1 cellular context compared by ENCODE assay signal in the genomic region with DNA sequence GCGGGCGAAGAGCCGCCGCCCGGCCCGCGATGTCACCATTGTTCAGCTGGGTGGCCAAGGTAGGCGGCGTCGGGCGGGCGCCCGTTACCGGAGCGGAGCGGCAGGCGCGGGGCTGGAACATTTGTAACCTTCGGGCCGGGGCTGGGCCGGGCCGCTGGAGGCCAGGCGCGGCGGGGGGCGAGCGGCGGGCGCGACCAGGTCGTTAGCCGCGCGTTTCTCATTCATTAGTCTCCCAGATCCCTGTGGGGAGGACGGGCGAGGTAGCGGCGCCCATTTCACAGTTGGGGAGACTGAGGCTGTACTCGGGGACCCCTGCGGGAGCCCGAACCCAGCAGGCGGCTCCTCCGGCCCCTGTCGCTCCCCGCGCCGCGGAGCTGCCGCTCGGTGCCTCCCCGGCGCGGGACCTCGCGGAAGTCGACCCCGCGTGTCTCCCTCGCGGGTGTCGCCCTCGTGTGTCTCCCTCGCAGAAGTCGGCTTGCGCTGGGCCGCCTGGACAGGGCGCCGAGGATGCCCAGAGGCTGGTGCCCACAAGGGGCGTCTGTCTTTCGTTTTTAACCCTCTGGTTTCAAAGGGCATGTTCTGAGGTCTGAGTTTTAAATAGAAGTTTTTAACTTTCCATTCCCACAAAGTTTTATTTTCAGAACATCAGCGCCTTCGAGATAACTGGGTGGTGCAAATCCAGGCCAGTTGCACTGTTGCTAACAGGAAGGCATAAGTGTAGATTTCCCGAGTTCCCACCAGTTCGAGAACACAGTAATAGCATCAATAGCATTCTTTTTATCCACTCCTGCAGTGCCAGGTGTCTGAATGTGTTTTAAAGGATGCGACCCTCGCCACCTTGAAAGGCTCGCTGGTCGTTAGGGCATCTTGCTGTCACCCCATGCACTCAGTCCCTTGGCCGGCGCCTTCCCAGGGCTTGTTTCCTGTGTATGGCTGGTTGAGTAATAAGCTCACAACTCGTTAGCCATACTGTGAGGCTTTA.
TF ChIP-seq lines count a peak whose summit lies in the region.

No MANE protein-coding gene starts in this region.

TF ChIP-seq in HepG2, 621 proteins besides CTCF, POLR2A, EP300 and RAD21 (continued from another document and continues in another):
- TF ChIP-seq IRX3 (CRISPR knock-in tag; IDR thresholded peaks at IDR 0.05; ENCODE audit: borderline replicate concordance, low read depth) (no peak), CHD2 (IDR thresholded peaks at IDR 0.05; ENCODE audit: low read depth, low read length) (no peak), SALL2 (CRISPR knock-in tag; IDR thresholded peaks at IDR 0.05) (no peak), ZNF24 (IDR thresholded peaks at IDR 0.05) (no peak), TCF7 (IDR thresholded peaks at IDR 0.05; ENCODE audit: low read depth) (no peak), RELA (CRISPR knock-in tag; IDR thresholded peaks at IDR 0.05) (no peak), HHEX (CRISPR knock-in tag; IDR thresholded peaks at IDR 0.05) (no peak), CERS6 (CRISPR knock-in tag; IDR thresholded peaks at IDR 0.05) (peak; percentile 65; the same call in 1 of the 2 replicates), ZKSCAN1 (IDR thresholded peaks at IDR 0.05; ENCODE audit: low read length) (no peak; the same call in 1 of the 2 replicates), BCL3 (CRISPR knock-in tag; IDR thresholded peaks at IDR 0.05) (0 out of 2 replicates have a peak, but pooled peaks have one; percentile 70), ZNF607 (CRISPR knock-in tag; IDR thresholded peaks at IDR 0.05; ENCODE audit: borderline replicate concordance) (no peak), AGO1 (IDR thresholded peaks at IDR 0.05; ENCODE audit: low read depth, low read length, poor library complexity, severe bottlenecking) (no peak), ELF4 (CRISPR knock-in tag; IDR thresholded peaks at IDR 0.05; ENCODE audit: borderline replicate concordance) (no peak), MYPOP (CRISPR knock-in tag; IDR thresholded peaks at IDR 0.05) (0 out of 2 replicates have a peak, but pooled peaks have one; percentile 30), ARNT (IDR thresholded peaks at IDR 0.05) (no peak), ZNF567 (CRISPR knock-in tag; IDR thresholded peaks at IDR 0.05; ENCODE audit: borderline replicate concordance) (no peak), PHF21A (CRISPR knock-in tag; IDR thresholded peaks at IDR 0.05) (peak; percentile 38; the same call in 1 of the 2 replicates), FOXP4 (CRISPR knock-in tag; IDR thresholded peaks at IDR 0.05) (no peak; the same call in 1 of the 2 replicates)
- TF ChIP-seq, protein P1, sequence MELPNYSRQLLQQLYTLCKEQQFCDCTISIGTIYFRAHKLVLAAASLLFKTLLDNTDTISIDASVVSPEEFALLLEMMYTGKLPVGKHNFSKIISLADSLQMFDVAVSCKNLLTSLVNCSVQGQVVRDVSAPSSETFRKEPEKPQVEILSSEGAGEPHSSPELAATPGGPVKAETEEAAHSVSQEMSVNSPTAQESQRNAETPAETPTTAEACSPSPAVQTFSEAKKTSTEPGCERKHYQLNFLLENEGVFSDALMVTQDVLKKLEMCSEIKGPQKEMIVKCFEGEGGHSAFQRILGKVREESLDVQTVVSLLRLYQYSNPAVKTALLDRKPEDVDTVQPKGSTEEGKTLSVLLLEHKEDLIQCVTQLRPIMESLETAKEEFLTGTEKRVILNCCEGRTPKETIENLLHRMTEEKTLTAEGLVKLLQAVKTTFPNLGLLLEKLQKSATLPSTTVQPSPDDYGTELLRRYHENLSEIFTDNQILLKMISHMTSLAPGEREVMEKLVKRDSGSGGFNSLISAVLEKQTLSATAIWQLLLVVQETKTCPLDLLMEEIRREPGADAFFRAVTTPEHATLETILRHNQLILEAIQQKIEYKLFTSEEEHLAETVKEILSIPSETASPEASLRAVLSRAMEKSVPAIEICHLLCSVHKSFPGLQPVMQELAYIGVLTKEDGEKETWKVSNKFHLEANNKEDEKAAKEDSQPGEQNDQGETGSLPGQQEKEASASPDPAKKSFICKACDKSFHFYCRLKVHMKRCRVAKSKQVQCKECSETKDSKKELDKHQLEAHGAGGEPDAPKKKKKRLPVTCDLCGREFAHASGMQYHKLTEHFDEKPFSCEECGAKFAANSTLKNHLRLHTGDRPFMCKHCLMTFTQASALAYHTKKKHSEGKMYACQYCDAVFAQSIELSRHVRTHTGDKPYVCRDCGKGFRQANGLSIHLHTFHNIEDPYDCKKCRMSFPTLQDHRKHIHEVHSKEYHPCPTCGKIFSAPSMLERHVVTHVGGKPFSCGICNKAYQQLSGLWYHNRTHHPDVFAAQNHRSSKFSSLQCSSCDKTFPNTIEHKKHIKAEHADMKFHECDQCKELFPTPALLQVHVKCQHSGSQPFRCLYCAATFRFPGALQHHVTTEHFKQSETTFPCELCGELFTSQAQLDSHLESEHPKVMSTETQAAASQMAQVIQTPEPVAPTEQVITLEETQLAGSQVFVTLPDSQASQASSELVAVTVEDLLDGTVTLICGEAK (IDR thresholded peaks at IDR 0.05): no peak
- TF ChIP-seq, protein P1 (CRISPR knock-in tag; IDR thresholded peaks at IDR 0.05): peak; percentile 23; the same call in 1 of the 2 replicates
- TF ChIP-seq, protein P2, sequence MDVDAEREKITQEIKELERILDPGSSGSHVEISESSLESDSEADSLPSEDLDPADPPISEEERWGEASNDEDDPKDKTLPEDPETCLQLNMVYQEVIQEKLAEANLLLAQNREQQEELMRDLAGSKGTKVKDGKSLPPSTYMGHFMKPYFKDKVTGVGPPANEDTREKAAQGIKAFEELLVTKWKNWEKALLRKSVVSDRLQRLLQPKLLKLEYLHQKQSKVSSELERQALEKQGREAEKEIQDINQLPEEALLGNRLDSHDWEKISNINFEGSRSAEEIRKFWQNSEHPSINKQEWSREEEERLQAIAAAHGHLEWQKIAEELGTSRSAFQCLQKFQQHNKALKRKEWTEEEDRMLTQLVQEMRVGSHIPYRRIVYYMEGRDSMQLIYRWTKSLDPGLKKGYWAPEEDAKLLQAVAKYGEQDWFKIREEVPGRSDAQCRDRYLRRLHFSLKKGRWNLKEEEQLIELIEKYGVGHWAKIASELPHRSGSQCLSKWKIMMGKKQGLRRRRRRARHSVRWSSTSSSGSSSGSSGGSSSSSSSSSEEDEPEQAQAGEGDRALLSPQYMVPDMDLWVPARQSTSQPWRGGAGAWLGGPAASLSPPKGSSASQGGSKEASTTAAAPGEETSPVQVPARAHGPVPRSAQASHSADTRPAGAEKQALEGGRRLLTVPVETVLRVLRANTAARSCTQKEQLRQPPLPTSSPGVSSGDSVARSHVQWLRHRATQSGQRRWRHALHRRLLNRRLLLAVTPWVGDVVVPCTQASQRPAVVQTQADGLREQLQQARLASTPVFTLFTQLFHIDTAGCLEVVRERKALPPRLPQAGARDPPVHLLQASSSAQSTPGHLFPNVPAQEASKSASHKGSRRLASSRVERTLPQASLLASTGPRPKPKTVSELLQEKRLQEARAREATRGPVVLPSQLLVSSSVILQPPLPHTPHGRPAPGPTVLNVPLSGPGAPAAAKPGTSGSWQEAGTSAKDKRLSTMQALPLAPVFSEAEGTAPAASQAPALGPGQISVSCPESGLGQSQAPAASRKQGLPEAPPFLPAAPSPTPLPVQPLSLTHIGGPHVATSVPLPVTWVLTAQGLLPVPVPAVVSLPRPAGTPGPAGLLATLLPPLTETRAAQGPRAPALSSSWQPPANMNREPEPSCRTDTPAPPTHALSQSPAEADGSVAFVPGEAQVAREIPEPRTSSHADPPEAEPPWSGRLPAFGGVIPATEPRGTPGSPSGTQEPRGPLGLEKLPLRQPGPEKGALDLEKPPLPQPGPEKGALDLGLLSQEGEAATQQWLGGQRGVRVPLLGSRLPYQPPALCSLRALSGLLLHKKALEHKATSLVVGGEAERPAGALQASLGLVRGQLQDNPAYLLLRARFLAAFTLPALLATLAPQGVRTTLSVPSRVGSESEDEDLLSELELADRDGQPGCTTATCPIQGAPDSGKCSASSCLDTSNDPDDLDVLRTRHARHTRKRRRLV (CRISPR knock-in tag; IDR thresholded peaks at IDR 0.05): no peak
- TF ChIP-seq, protein P3, sequence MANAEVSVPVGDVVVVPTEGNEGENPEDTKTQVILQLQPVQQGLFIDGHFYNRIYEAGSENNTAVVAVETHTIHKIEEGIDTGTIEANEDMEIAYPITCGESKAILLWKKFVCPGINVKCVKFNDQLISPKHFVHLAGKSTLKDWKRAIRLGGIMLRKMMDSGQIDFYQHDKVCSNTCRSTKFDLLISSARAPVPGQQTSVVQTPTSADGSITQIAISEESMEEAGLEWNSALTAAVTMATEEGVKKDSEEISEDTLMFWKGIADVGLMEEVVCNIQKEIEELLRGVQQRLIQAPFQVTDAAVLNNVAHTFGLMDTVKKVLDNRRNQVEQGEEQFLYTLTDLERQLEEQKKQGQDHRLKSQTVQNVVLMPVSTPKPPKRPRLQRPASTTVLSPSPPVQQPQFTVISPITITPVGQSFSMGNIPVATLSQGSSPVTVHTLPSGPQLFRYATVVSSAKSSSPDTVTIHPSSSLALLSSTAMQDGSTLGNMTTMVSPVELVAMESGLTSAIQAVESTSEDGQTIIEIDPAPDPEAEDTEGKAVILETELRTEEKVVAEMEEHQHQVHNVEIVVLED (CRISPR knock-in tag; IDR thresholded peaks at IDR 0.05; ENCODE audit: borderline replicate concordance): no peak
- TF ChIP-seq, protein P4, sequence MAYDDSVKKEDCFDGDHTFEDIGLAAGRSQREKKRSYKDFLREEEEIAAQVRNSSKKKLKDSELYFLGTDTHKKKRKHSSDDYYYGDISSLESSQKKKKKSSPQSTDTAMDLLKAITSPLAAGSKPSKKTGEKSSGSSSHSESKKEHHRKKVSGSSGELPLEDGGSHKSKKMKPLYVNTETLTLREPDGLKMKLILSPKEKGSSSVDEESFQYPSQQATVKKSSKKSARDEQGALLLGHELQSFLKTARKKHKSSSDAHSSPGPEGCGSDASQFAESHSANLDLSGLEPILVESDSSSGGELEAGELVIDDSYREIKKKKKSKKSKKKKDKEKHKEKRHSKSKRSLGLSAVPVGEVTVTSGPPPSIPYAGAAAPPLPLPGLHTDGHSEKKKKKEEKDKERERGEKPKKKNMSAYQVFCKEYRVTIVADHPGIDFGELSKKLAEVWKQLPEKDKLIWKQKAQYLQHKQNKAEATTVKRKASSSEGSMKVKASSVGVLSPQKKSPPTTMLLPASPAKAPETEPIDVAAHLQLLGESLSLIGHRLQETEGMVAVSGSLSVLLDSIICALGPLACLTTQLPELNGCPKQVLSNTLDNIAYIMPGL (CRISPR knock-in tag; IDR thresholded peaks at IDR 0.05; ENCODE audit: borderline replicate concordance in 1 of 2, low read depth in 1 of 2): peak; percentile 59 to 61
